ENCODE assay signal across 8 cellular contexts in genomic region chr15:90665288-90666134, GRCh38. TPM values are rescaled to one million over a fixed set of nuclear protein-coding genes. Genes with fewer than 3 reads are reported as not detected.
DNase-seq lines count a peak whose midpoint lies in the region; ATAC-seq and FAIRE-seq lines count a peak whose summit lies in the region.

No MANE protein-coding gene starts in this region.

- H3K4me1 Mint-ChIP-seq in CD8-positive, alpha-beta memory T cell, result peaks cover 40 to 55% (median 52%) of the 10 kb centered on the region in 3 donors

- peaks cover 5% of the 10 kb centered on the region for H3K27me3 ChIP-seq in CD8-positive, alpha-beta memory T cell (ENCODE audit: insufficient read depth, low read length, poor library complexity, severe bottlenecking)
- no peaks in the 10 kb centered on the region for H3K27me3 ChIP-seq in right cardiac atrium (ENCODE audit: control insufficient read depth, insufficient read depth)

- FAIRE-seq in RCC 7860 (lab: Jason Lieb, UNC), result no peak

- no peaks in the 10 kb centered on the region for H3K9me3 ChIP-seq in CD8-positive, alpha-beta memory T cell (ENCODE audit: low read length)
- no peaks in the 10 kb centered on the region for H3K9me3 ChIP-seq in right cardiac atrium (ENCODE audit: control insufficient read depth, low read length)

- H3K9me3 Mint-ChIP-seq in CD8-positive, alpha-beta memory T cell, result peaks cover 0 to 1% (median 0%) of the 10 kb centered on the region in 5 donors

- DNase-seq in CD8-positive, alpha-beta memory T cell, result peak in 4 of 5 donors; percentile 19 to 60 (median 38)
- DNase-seq in RCC 7860 (ENCODE audit: low spot score) (peak; percentile 21), amniotic epithelial cell (ENCODE audit: low read depth) (peak; percentile 37), right cardiac atrium (peak; percentile 73 to 89 (median 88)), superior temporal gyrus (ENCODE audit: extremely low spot score) (no peak)
- DNase-seq in stimulated activated CD4-positive, alpha-beta T cell treated with anti-CD3 and anti-CD28 coated beads, Interleukin-15, amount 100 ng/mL, for 24 hours, result peak; percentile 68

- POLR2A ChIA-PET in CD8-positive, alpha-beta memory T cell (lab: Charles Lee), result interaction anchor here (1.2 kb wide), 1 partner anchor 12 kb away, joined by 3 read pairs; no protein-coding TSS in a partner anchor

- H3K27ac Mint-ChIP-seq in CD8-positive, alpha-beta memory T cell, result peak overlapping the region in 1 of 8 donors; percentile 27

- H3K4me3 ChIP-seq in CD8-positive, alpha-beta memory T cell (ENCODE audit: low read length), result peak overlapping the region; percentile 55
- H3K4me3 ChIP-seq in right cardiac atrium (ENCODE audit: low read length), result peak overlapping the region; percentile 72

- H3K36me3 ChIP-seq in CD8-positive, alpha-beta memory T cell (ENCODE audit: insufficient read depth, low read length), result no peaks in the 10 kb centered on the region

- peaks cover 0 to 3% (median 1%) of the 10 kb centered on the region in 3 donors for H3K36me3 Mint-ChIP-seq in CD8-positive, alpha-beta memory T cell

- CTCF ChIA-PET in CD8-positive, alpha-beta memory T cell (lab: Charles Lee), result interaction anchor here (1.0 to 1.8 kb wide), 4 partner anchors 12 to 220 kb away, joined by 3 to 5 read pairs (median 3); no protein-coding TSS in a partner anchor

- intact Hi-C loops in right cardiac atrium (cut with DNase I), result no loop called here

- WGBS in right cardiac atrium, result 2% methylated on average over 75 of the region's 75 CpGs

- H3K27me3 Mint-ChIP-seq in CD8-positive, alpha-beta memory T cell, result peaks cover 27 to 31% of the 10 kb centered on the region in 2 donors

- peak overlapping the region; percentile 47 to 87 (median 79) for H3K4me3 Mint-ChIP-seq in CD8-positive, alpha-beta memory T cell

- peaks cover 30% of the 10 kb centered on the region for H3K4me1 ChIP-seq in CD8-positive, alpha-beta memory T cell (ENCODE audit: insufficient read depth, low read length)
- no peaks in the 10 kb centered on the region for H3K4me1 ChIP-seq in right cardiac atrium (ENCODE audit: control insufficient read depth, insufficient read depth, low read length)

- peak overlapping the region; percentile 51 for H3K27ac ChIP-seq in CD8-positive, alpha-beta memory T cell (ENCODE audit: low read depth, low read length)
- H3K27ac ChIP-seq in right cardiac atrium (ENCODE audit: low read length), result peak overlapping the region; percentile 27

- ATAC-seq in GM19324 (IDR thresholded peaks at IDR 0.05; ENCODE audit: low FRiP score, unreplicated experiment) (peak; percentile 53), HG03378 (IDR thresholded peaks at IDR 0.05; ENCODE audit: unreplicated experiment) (peak; percentile 54), right cardiac atrium (peak; percentile 89 to 91)

RNA-seq across cellular contexts. Expression of gene BLM, which starts 51.6 kb away (rescaled TPM):
- 10 to 100 TPM; 37.0 to 37.6 TPM for total RNA-seq in CD8-positive, alpha-beta memory T cell
- polyA plus RNA-seq in CD8-positive, alpha-beta memory T cell, result 5.8 TPM
- 10 to 100 TPM in 3 of 4 donors, 1 to 10 TPM in 1; 8.1 to 45.3 (median 29.0) TPM for total RNA-seq in right cardiac atrium
- polyA plus RNA-seq in right cardiac atrium, result 17.3 TPM
